ENCODE assay signal across 23 cellular contexts in genomic region chr14:104925214-104925899, GRCh38. TPM values are rescaled to one million over a fixed set of nuclear protein-coding genes. Genes with fewer than 3 reads are reported as not detected.
A peak's percentile ranks its signal among the peaks of the same experiment; 100 is the strongest.
DNase-seq lines count a peak whose midpoint lies in the region; ATAC-seq, FAIRE-seq and TF ChIP-seq lines count a peak whose summit lies in the region.
"Had no signal": no experiment of that assay in that cellular context is flagged by ENCODE, and none has a peak within 500 bp of the region (broad histone marks: within the 10 kb centered on the region; RNA-seq: fewer than 3 reads in every experiment).

No MANE protein-coding gene starts in this region.

- no peaks in the 10 kb centered on the region for H3K36me3 ChIP-seq in spleen
- H3K36me3 ChIP-seq: left lung, transverse colon had no signal

- no peak for TF ChIP-seq POLR2A in spleen (IDR thresholded peaks at IDR 0.05)
- TF ChIP-seq POLR2A in H54 (IDR thresholded peaks at IDR 0.05; ENCODE audit: low read depth, low read length) = no peak

- in situ Hi-C loops in KBM-7 (cut with MboI; ENCODE audit: low pct_unique_long_range_greater_than_20kb, low sequenced_read_pairs) = no loop called here

- no peak for TF ChIP-seq CTCF in GM12865 (IDR thresholded peaks at IDR 0.05; ENCODE audit: insufficient read depth, low read depth, low read length, missing control alignments)
- no peak for TF ChIP-seq CTCF in dorsolateral prefrontal cortex (IDR thresholded peaks at IDR 0.05 in 54 of 56, conservative IDR thresholded peaks at IDR 0.05 in 2 of 56; ENCODE audit: low read depth in 1 of 56, partially characterized antibody in 56 of 56)
- TF ChIP-seq CTCF in spleen (IDR thresholded peaks at IDR 0.05 in 8 of 11, conservative IDR thresholded peaks at IDR 0.05 in 3 of 11) = no peak

- peaks cover 0 to 7% (median 2%) of the 10 kb centered on the region in 8 donors for H3K9me3 ChIP-seq in spleen
- H3K9me3 ChIP-seq: SK-N-SH, transverse colon had no signal

- no peak for ATAC-seq in GM21786 (IDR thresholded peaks at IDR 0.05; ENCODE audit: unreplicated experiment)
- ATAC-seq: effector memory CD8-positive, alpha-beta T cell; left lung; right cardiac atrium had no signal

- intact Hi-C loops in dorsolateral prefrontal cortex (cut with DNase I) = no loop called here
- intact Hi-C loops in spleen (cut with DNase I; ENCODE audit: low total_unique reads) = no loop called here

- H3K27ac ChIP-seq in dorsolateral prefrontal cortex (peak overlapping the region in 7 of 59 donors; percentile 18 to 39 (median 24)), spleen (peak overlapping the region in 5 of 8 donors; percentile 54 to 90 (median 76))
- H3K27ac ChIP-seq: left lung, parathyroid adenoma, transverse colon had no signal

- peak overlapping the region; percentile 3 for H3K4me3 ChIP-seq in GM12865 (ENCODE audit: low read depth, low read length)
- peak overlapping the region in 32 of 59 donors; percentile 1 to 47 (median 24) for H3K4me3 ChIP-seq in dorsolateral prefrontal cortex
- peak overlapping the region in 6 of 8 donors; percentile 8 to 63 (median 26) for H3K4me3 ChIP-seq in spleen
- H3K4me3 ChIP-seq: left lung, transverse colon had no signal

- no peak for FAIRE-seq in H54 (lab: Jason Lieb, UNC)
- FAIRE-seq: H1 had no signal

- peaks cover 11 to 62% (median 44%) of the 10 kb centered on the region in 6 donors for H3K4me1 ChIP-seq in spleen

- 44 to 64% (median 54%) methylated on average over 7 to 11 of the region's 11 CpGs for WGBS in spleen, 5 donors

- no peak for DNase-seq in GM12865 (ENCODE audit: low read depth)
- peak; percentile 18 for DNase-seq in KBM-7
- DNase-seq in dorsolateral prefrontal cortex = peak in 1 of 10 donors; percentile 16
- DNase-seq in spleen = peak; percentile 65
- no peak for DNase-seq in H54 (ENCODE audit: insufficient read length, low spot score)
- DNase-seq in SKM-1 (lab: John Stamatoyannopoulos, UW; ENCODE audit: unreplicated experiment) = no peak
- DNase-seq: activated CD4-positive, alpha-beta T cell treated with anti-CD3 and anti-CD28 coated beads, Interleukin-2, amount 50 U/mL, for 4 hours; activated CD4-positive, CD25-positive, alpha-beta regulatory T cell; activated T-cell treated with anti-CD3 and anti-CD28 coated beads for 4 hours; CD4-positive, alpha-beta memory T cell; effector memory CD8-positive, alpha-beta T cell; foreskin fibroblast; NCI-H1092 treated with DMSO at 0.1 percent for 48 hours; NCI-H1930; NCI-H2227 treated with DMSO at 0.1 percent for 48 hours; NCI-H748 treated with DMSO at 0.1 percent for 48 hours; SK-N-SH; transverse colon had no signal

- H3K27me3 ChIP-seq in dorsolateral prefrontal cortex = no peaks in the 10 kb centered on the region
- H3K27me3 ChIP-seq in spleen (replicated peaks in 1 of 7) = peaks cover 0 to 27% (median 0%) of the 10 kb centered on the region in 7 donors
- H3K27me3 ChIP-seq: transverse colon had no signal

RNA-seq across cellular contexts. Expression of gene PLD4, which starts 0.7 kb away (rescaled TPM):
- total RNA-seq in dorsolateral prefrontal cortex = 10 to 100 TPM in 61 of 120 experiments, 1 to 10 TPM in 59; 1.6 to 29.2 (median 10.1) TPM
- total RNA-seq in spleen = 10 to 100 TPM in 6 of 7 donors, 1 to 10 TPM in 1; 5.4 to 30.2 (median 13.9) TPM
- polyA plus RNA-seq in spleen = 10 to 100 TPM; 25.8 to 31.3 (median 29.8) TPM
- total RNA-seq: CD4-positive, alpha-beta memory T cell; H1 had no signal

RNA-seq across cellular contexts. Expression of gene AHNAK2, which starts 52.8 kb away (rescaled TPM):
- total RNA-seq in dorsolateral prefrontal cortex = 10 to 100 TPM; 14.0 to 70.3 (median 45.2) TPM
- 1 to 10 TPM in 1 of 7 donors, under 1 TPM in 6; 0.26 to 1.3 (median 0.66) TPM for total RNA-seq in spleen
- polyA plus RNA-seq in spleen = under 1 TPM; 0.30 to 0.86 (median 0.76) TPM
- polyA plus RNA-seq: CD4-positive, alpha-beta memory T cell had no signal

Comparison
In these comparisons a context has a peak if more than half of its experiments do, and no peak if none do; other contexts are left out.
1. DNase-seq: peak in KBM-7 (single experiment) and spleen (single experiment); none in GM12865 (single experiment), H54 (single experiment) and SKM-1 (single experiment).
2. RNA of gene AHNAK2, which starts 52.8 kb away (total RNA-seq): 14.0 to 70.3 TPM in dorsolateral prefrontal cortex; 0.26 to 1.3 TPM in spleen; every median in the first group is over 4 times any median in the second.
3. Peak in every context shown above with its lines, with median percentiles within 50 percentile points of each other: H3K4me3 ChIP-seq.